7 cellular contexts compared by ENCODE assay signal in genomic region chr1:176595217-176595616, GRCh38.
"Had no signal": no experiment of that assay in that cellular context is flagged by ENCODE, and none has a peak within 500 bp of the region (broad histone marks: within the 10 kb centered on the region; RNA-seq: fewer than 3 reads in every experiment).

No MANE protein-coding gene starts in this region.

- FAIRE-seq: H1, H54, HTR-8/SVneo had no signal

- H3K4me3 ChIP-seq: GM23338 had no signal

- DNase-seq: H9, HCEC 1CT, IMR-90 had no signal

- H3K4me2 ChIP-seq: GM23338 had no signal

- ATAC-seq: GM23338 had no signal

- H2AFZ ChIP-seq: GM23338 had no signal
